Comparison of ENCODE assay signal across 19 cellular contexts in the genomic region with DNA sequence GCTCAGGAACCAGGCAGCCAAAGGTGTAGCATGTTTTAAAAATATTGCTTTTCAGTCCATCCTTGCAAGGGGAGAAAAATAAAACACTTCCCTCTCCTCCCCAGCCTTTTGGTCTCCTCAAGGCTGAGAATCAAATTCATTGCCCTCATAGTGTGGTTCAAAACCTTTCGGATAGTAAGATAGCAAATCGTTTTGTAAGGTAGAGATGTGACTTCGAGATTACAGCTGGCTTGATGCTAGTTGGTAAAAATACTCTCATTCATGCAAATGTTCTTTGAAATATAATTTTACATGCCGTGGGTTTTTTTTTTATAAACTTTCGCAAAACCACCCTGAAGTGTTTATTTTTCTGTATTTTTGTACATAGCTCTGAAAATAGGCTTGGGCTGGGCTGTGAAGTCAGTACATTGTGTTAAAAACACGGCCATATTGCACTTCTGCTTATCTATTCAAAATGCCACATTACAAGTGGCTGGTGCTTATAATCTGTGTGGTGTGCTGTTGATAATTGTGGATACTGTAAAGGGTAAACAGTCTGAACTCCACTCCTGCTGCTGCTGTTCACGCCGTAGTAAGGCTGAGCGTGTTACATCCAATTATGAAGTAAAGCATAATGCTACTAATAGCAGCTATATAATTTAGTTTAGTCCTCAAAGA.
A peak's percentile ranks its signal among the peaks of the same experiment; 100 is the strongest.
DNase-seq lines count a peak whose midpoint lies in the region; ATAC-seq and TF ChIP-seq lines count a peak whose summit lies in the region.
"Had no signal": no experiment of that assay in that cellular context is flagged by ENCODE, and none has a peak within 500 bp of the region (broad histone marks: within the 10 kb centered on the region; RNA-seq: fewer than 3 reads in every experiment).

No MANE protein-coding gene starts in this region.

- peak; percentile 50 for DNase-seq in NCI-H510A treated with DMSO at 0.1 percent for 48 hours (lab: John Stamatoyannopoulos, UW)
- no peak for DNase-seq in NCI-H510A (lab: John Stamatoyannopoulos, UW)
- DNase-seq in NCI-H524 treated with DMSO at 0.1 percent for 48 hours (lab: John Stamatoyannopoulos, UW) = peak; percentile 93
- DNase-seq in WERI-Rb-1 = no peak
- no peak for DNase-seq in G401 (ENCODE audit: low spot score)
- DNase-seq in naive thymus-derived CD8-positive, alpha-beta T cell = no peak
- DNase-seq in T-helper 2 cell treated with Interferon-gamma antibody and Interleukin-4, amounts not matched to agents 5 μg/mL and 100 μg/mL, for 36 hours (ENCODE audit: low spot score) = no peak
- no peak for DNase-seq in NCI-H2227 treated with DMSO at 0.1 percent for 48 hours (lab: John Stamatoyannopoulos, UW)
- DNase-seq: activated CD4-positive, alpha-beta T cell treated with anti-CD3 and anti-CD28 coated beads for 36 hours; Calu3; GF-D8; IMR-90; MG63; spleen; uterus had no signal

- TF ChIP-seq CTCF in WERI-Rb-1 (IDR thresholded peaks at IDR 0.05; ENCODE audit: low read depth, low read length) = no peak

- in situ Hi-C loops in G401 (cut with HindIII; ENCODE audit: low sequenced_read_pairs) = no loop called here

- no peaks in the 10 kb centered on the region for H3K27me3 ChIP-seq in WERI-Rb-1 (ENCODE audit: insufficient read depth, low read depth, severe bottlenecking)
- H3K27me3 ChIP-seq: MG63, uterus had no signal

- peaks cover 0 to 10% (median 0%) of the 10 kb centered on the region in 5 donors for H3K27me3 Mint-ChIP-seq in naive thymus-derived CD8-positive, alpha-beta T cell
- H3K27me3 Mint-ChIP-seq in T-helper 2 cell treated with Interferon-gamma antibody and Interleukin-4, amounts not matched to agents 5 μg/mL and 100 μg/mL, for 36 hours (ENCODE audit: low read depth) = peaks cover 34% of the 10 kb centered on the region
- H3K27me3 Mint-ChIP-seq: activated naive CD8-positive, alpha-beta T cell had no signal

- no peak overlapping the region for H3K4me3 Mint-ChIP-seq in naive thymus-derived CD8-positive, alpha-beta T cell
- no peak overlapping the region for H3K4me3 Mint-ChIP-seq in T-helper 2 cell treated with Interferon-gamma antibody and Interleukin-4, amounts not matched to agents 5 μg/mL and 100 μg/mL, for 36 hours
- H3K4me3 Mint-ChIP-seq: activated CD4-positive, alpha-beta T cell treated with anti-CD3 and anti-CD28 coated beads for 36 hours; activated naive CD8-positive, alpha-beta T cell had no signal

- H3K9me3 Mint-ChIP-seq in naive thymus-derived CD8-positive, alpha-beta T cell = no peaks in the 10 kb centered on the region
- H3K9me3 Mint-ChIP-seq in T-helper 2 cell treated with Interferon-gamma antibody and Interleukin-4, amounts not matched to agents 5 μg/mL and 100 μg/mL, for 36 hours = no peaks in the 10 kb centered on the region
- H3K9me3 Mint-ChIP-seq: mesothelial cell of epicardium had no signal

- no peaks in the 10 kb centered on the region for H3K9me3 ChIP-seq in WERI-Rb-1 (ENCODE audit: severe bottlenecking)
- H3K9me3 ChIP-seq: BLaER1 treated with 17β-estradiol and CSF1 and Interleukin-3, amounts not matched to agents 10 nM and 100 nM; MG63; spleen; uterus had no signal

- H3K27ac ChIP-seq in WERI-Rb-1 = peak overlapping the region; percentile 92
- H3K27ac ChIP-seq: BLaER1 treated with 17β-estradiol and CSF1 and Interleukin-3, amounts not matched to agents 10 nM and 100 nM; spleen; uterus had no signal

- H3K4me1 Mint-ChIP-seq in naive thymus-derived CD8-positive, alpha-beta T cell = peaks cover 0 to 3% (median 0%) of the 10 kb centered on the region in 4 donors
- no peaks in the 10 kb centered on the region for H3K4me1 Mint-ChIP-seq in T-helper 2 cell treated with Interferon-gamma antibody and Interleukin-4, amounts not matched to agents 5 μg/mL and 100 μg/mL, for 36 hours (ENCODE audit: low read depth)
- H3K4me1 Mint-ChIP-seq: activated CD4-positive, alpha-beta T cell treated with anti-CD3 and anti-CD28 coated beads for 36 hours had no signal

- ATAC-seq in naive thymus-derived CD8-positive, alpha-beta T cell = no peak
- ATAC-seq: activated CD4-positive, alpha-beta T cell treated with anti-CD3 and anti-CD28 coated beads for 36 hours had no signal

- POLR2A ChIA-PET in naive thymus-derived CD8-positive, alpha-beta T cell (lab: Charles Lee) = no interaction called here

- peak overlapping the region; percentile 34 for H3K4me3 ChIP-seq in WERI-Rb-1 (ENCODE audit: low read depth, low read length)
- H3K4me3 ChIP-seq: BLaER1 treated with 17β-estradiol and CSF1 and Interleukin-3, amounts not matched to agents 10 nM and 100 nM; GM12878; MG63; uterus had no signal

- H3K27ac Mint-ChIP-seq in naive thymus-derived CD8-positive, alpha-beta T cell = no peak overlapping the region
- H3K27ac Mint-ChIP-seq in T-helper 2 cell treated with Interferon-gamma antibody and Interleukin-4, amounts not matched to agents 5 μg/mL and 100 μg/mL, for 36 hours = no peak overlapping the region
- H3K27ac Mint-ChIP-seq: activated CD4-positive, alpha-beta T cell treated with anti-CD3 and anti-CD28 coated beads for 36 hours; activated naive CD8-positive, alpha-beta T cell; mesothelial cell of epicardium had no signal

- H3K36me3 Mint-ChIP-seq in naive thymus-derived CD8-positive, alpha-beta T cell = peaks cover 4 to 44% (median 43%) of the 10 kb centered on the region in 3 donors
- H3K36me3 Mint-ChIP-seq in T-helper 2 cell treated with Interferon-gamma antibody and Interleukin-4, amounts not matched to agents 5 μg/mL and 100 μg/mL, for 36 hours (ENCODE audit: low read depth) = no peaks in the 10 kb centered on the region
- H3K36me3 Mint-ChIP-seq: mesothelial cell of epicardium had no signal

- H3K36me3 ChIP-seq in WERI-Rb-1 = no peaks in the 10 kb centered on the region
- H3K36me3 ChIP-seq: BLaER1 treated with 17β-estradiol and CSF1 and Interleukin-3, amounts not matched to agents 10 nM and 100 nM; MG63; spleen; uterus had no signal

Comparison
In these comparisons a context has a peak if more than half of its experiments do, and no peak if none do; other contexts are left out.
1. DNase-seq: peak in NCI-H510A treated with DMSO at 0.1 percent for 48 hours (single experiment) and NCI-H524 treated with DMSO at 0.1 percent for 48 hours (single experiment); none in NCI-H510A (single experiment), WERI-Rb-1 (single experiment), G401 (single experiment), naive thymus-derived CD8-positive, alpha-beta T cell (0 of 10), T-helper 2 cell treated with Interferon-gamma antibody and Interleukin-4, amounts not matched to agents 5 μg/mL and 100 μg/mL, for 36 hours (single experiment) and NCI-H2227 treated with DMSO at 0.1 percent for 48 hours (single experiment).